Comparison of ENCODE assay signal across 12 cellular contexts in the genomic region with DNA sequence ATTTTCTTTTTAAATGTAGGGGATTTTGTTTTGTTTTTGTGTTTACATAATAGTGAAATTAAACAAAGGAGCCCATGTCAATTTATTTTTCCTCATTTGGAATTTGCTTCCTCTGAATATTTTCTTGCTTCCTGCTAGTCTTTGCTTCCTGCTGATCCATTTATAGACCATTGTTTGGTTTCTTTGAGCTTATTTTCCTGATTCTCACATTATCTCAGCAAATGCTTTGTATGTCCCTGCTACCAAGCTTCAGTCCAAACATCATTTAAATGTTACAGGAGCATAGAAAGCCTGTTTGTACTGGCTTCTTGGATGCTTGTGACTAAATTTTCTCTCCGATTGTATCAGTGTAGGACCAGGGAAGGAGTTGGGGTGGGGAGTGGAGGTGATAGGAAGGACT.
"Had no signal": no experiment of that assay in that cellular context is flagged by ENCODE, and none has a peak within 500 bp of the region (broad histone marks: within the 10 kb centered on the region; RNA-seq: fewer than 3 reads in every experiment).

No MANE protein-coding gene starts in this region.

- H3K9me3 ChIP-seq: psoas muscle, right lobe of liver, testis, upper lobe of right lung had no signal

- H3K4me1 ChIP-seq: psoas muscle, testis, upper lobe of right lung had no signal

- DNase-seq: activated CD4-positive, alpha-beta T cell treated with anti-CD3 and anti-CD28 coated beads for 4 hours; activated CD8-positive, alpha-beta T cell treated with anti-CD3 and anti-CD28 coated beads for 36 hours; activated gamma-delta T cell; activated T-cell treated with anti-CD3 and anti-CD28 coated beads, Interleukin-2, amount 50 U/mL, for 4 hours; nephron progenitor cell; psoas muscle; right lobe of liver; stimulated activated naive CD8-positive, alpha-beta T cell treated with anti-CD3 and anti-CD28 coated beads, Interleukin-15, amount 100 ng/mL, for 72 hours; T-helper 1 cell; testis; upper lobe of right lung had no signal

- H3K27me3 ChIP-seq: hepatocyte, right lobe of liver, testis, upper lobe of right lung had no signal

- H3K4me3 ChIP-seq: hepatocyte, psoas muscle, right lobe of liver, testis, upper lobe of right lung had no signal

- H3K27ac ChIP-seq: hepatocyte, psoas muscle, right lobe of liver, testis, upper lobe of right lung had no signal
